ENCODE assay signal across 7 cellular contexts in genomic region chr13:53703371-53704080, GRCh38.
"Had no signal": no experiment of that assay in that cellular context is flagged by ENCODE, and none has a peak within 500 bp of the region (broad histone marks: within the 10 kb centered on the region; RNA-seq: fewer than 3 reads in every experiment).

No MANE protein-coding gene starts in this region.

- DNase-seq: GDM1, GF-D8 had no signal

- FAIRE-seq: G401.6, GM12891, GM12892, GM18507, GM19239 had no signal
